ENCODE assay signal across 14 cellular contexts in genomic region chr5:50665091-50665490, GRCh38. TPM values are rescaled to one million over a fixed set of nuclear protein-coding genes. Genes with fewer than 3 reads are reported as not detected.
DNase-seq lines count a peak whose midpoint lies in the region; ATAC-seq and TF ChIP-seq lines count a peak whose summit lies in the region.
"Had no signal": no experiment of that assay in that cellular context is flagged by ENCODE, and none has a peak within 500 bp of the region (broad histone marks: within the 10 kb centered on the region; RNA-seq: fewer than 3 reads in every experiment).

No MANE protein-coding gene starts in this region.

- H3K4me3 ChIP-seq in lower lobe of right lung = no peak overlapping the region
- no peak overlapping the region for H3K4me3 ChIP-seq in upper lobe of right lung
- H3K4me3 ChIP-seq: SJSA1 had no signal

- POLR2A ChIA-PET in activated CD8-positive, alpha-beta T cell treated with anti-CD3 and anti-CD28 coated beads, Interleukin-2, amount 10 ng/mL, durations not matched to agents 7 days and 5 days (lab: Charles Lee) = interaction anchor here (0.6 to 3.1 kb wide), 5 partner anchors 30 to 224 kb away, joined by 3 to 29 read pairs (median 3); partner anchors contain the start of gene EMB

- DNase-seq in activated naive CD4-positive, alpha-beta T cell treated with anti-CD3 and anti-CD28 coated beads for 36 hours = no peak
- DNase-seq in activated naive CD4-positive, alpha-beta T cell treated with anti-CD3 and anti-CD28 coated beads, Interleukin-2, amount 50 U/mL, for 16 hours = no peak
- DNase-seq in activated CD8-positive, alpha-beta T cell treated with anti-CD3 and anti-CD28 coated beads, Interleukin-2, amount 10 ng/mL, durations not matched to agents 7 days and 5 days = no peak
- DNase-seq in lower lobe of right lung (no peak), upper lobe of right lung (no peak), NCI-H510A (lab: John Stamatoyannopoulos, UW) (no peak)
- DNase-seq: left ventricle myocardium superior, NCI-H1105, NCI-H524 treated with DMSO at 0.1 percent for 48 hours, sigmoid colon had no signal

- peak overlapping the region; percentile 92 for H3K4me3 Mint-ChIP-seq in activated naive CD4-positive, alpha-beta T cell treated with anti-CD3 and anti-CD28 coated beads for 36 hours
- H3K4me3 Mint-ChIP-seq in activated CD8-positive, alpha-beta T cell treated with anti-CD3 and anti-CD28 coated beads, Interleukin-2, amount 10 ng/mL, durations not matched to agents 7 days and 5 days = peak overlapping the region; percentile 99

- intact Hi-C loops in activated naive CD4-positive, alpha-beta T cell treated with anti-CD3 and anti-CD28 coated beads for 36 hours (cut with micrococcal nuclease) = no loop called here
- intact Hi-C loops in lower lobe of right lung (cut with DNase I) = no loop called here
- intact Hi-C loops in upper lobe of right lung (cut with DNase I) = no loop called here

- TF ChIP-seq CTCF in lower lobe of right lung (IDR thresholded peaks at IDR 0.05) (no peak), upper lobe of right lung (IDR thresholded peaks at IDR 0.05) (no peak)

- peaks cover 17% of the 10 kb centered on the region for H3K4me1 Mint-ChIP-seq in activated naive CD4-positive, alpha-beta T cell treated with anti-CD3 and anti-CD28 coated beads for 36 hours (ENCODE audit: low read depth)
- H3K4me1 Mint-ChIP-seq in activated CD8-positive, alpha-beta T cell treated with anti-CD3 and anti-CD28 coated beads, Interleukin-2, amount 10 ng/mL, durations not matched to agents 7 days and 5 days (ENCODE audit: low read depth) = peaks cover 47% of the 10 kb centered on the region

- H3K27me3 Mint-ChIP-seq in activated naive CD4-positive, alpha-beta T cell treated with anti-CD3 and anti-CD28 coated beads for 36 hours (ENCODE audit: low read depth) = no peaks in the 10 kb centered on the region
- no peaks in the 10 kb centered on the region for H3K27me3 Mint-ChIP-seq in activated CD8-positive, alpha-beta T cell treated with anti-CD3 and anti-CD28 coated beads, Interleukin-2, amount 10 ng/mL, durations not matched to agents 7 days and 5 days (ENCODE audit: low read depth)

- H3K36me3 ChIP-seq in lower lobe of right lung (no peaks in the 10 kb centered on the region), upper lobe of right lung (no peaks in the 10 kb centered on the region)
- H3K36me3 ChIP-seq: sigmoid colon had no signal

- H3K9me3 ChIP-seq in lower lobe of right lung = no peaks in the 10 kb centered on the region
- H3K9me3 ChIP-seq in upper lobe of right lung = no peaks in the 10 kb centered on the region
- H3K9me3 ChIP-seq: sigmoid colon, SJSA1 had no signal

- no peak overlapping the region for H3K27ac Mint-ChIP-seq in activated naive CD4-positive, alpha-beta T cell treated with anti-CD3 and anti-CD28 coated beads for 36 hours
- peak overlapping the region; percentile 99 for H3K27ac Mint-ChIP-seq in activated CD8-positive, alpha-beta T cell treated with anti-CD3 and anti-CD28 coated beads, Interleukin-2, amount 10 ng/mL, durations not matched to agents 7 days and 5 days

- CTCF ChIA-PET in activated naive CD4-positive, alpha-beta T cell treated with anti-CD3 and anti-CD28 coated beads for 36 hours (lab: Charles Lee) = no interaction called here
- CTCF ChIA-PET in activated CD8-positive, alpha-beta T cell treated with anti-CD3 and anti-CD28 coated beads, Interleukin-2, amount 10 ng/mL, durations not matched to agents 7 days and 5 days (lab: Charles Lee) = interaction anchor here (0.6 kb wide), 1 partner anchor 224 kb away, joined by 3 read pairs; the partner anchor contains the start of gene EMB

- H3K27ac ChIP-seq in lower lobe of right lung (peak overlapping the region; percentile 97), upper lobe of right lung (peak overlapping the region; percentile 99)
- H3K27ac ChIP-seq: SJSA1 had no signal

- H3K9me3 Mint-ChIP-seq in activated naive CD4-positive, alpha-beta T cell treated with anti-CD3 and anti-CD28 coated beads for 36 hours = peaks cover 5% of the 10 kb centered on the region
- peaks cover 6% of the 10 kb centered on the region for H3K9me3 Mint-ChIP-seq in activated CD8-positive, alpha-beta T cell treated with anti-CD3 and anti-CD28 coated beads, Interleukin-2, amount 10 ng/mL, durations not matched to agents 7 days and 5 days (ENCODE audit: insufficient read depth)

- peak; percentile 38 for ATAC-seq in activated CD8-positive, alpha-beta T cell treated with anti-CD3 and anti-CD28 coated beads, Interleukin-2, amount 10 ng/mL, durations not matched to agents 7 days and 5 days
- ATAC-seq in lower lobe of right lung = peak; percentile 46 to 50
- peak; percentile 38 for ATAC-seq in upper lobe of right lung
- no peak for ATAC-seq in HG03039 (IDR thresholded peaks at IDR 0.05; ENCODE audit: unreplicated experiment)
- no peak for ATAC-seq in HG03565 (IDR thresholded peaks at IDR 0.05; ENCODE audit: unreplicated experiment)
- ATAC-seq: foreskin keratinocyte, left ventricle myocardium superior had no signal

- no peaks in the 10 kb centered on the region for H3K27me3 ChIP-seq in lower lobe of right lung (ENCODE audit: low read depth)
- H3K27me3 ChIP-seq in upper lobe of right lung = no peaks in the 10 kb centered on the region
- H3K27me3 ChIP-seq: foreskin keratinocyte, sigmoid colon, SJSA1 had no signal

- H3K36me3 Mint-ChIP-seq in activated naive CD4-positive, alpha-beta T cell treated with anti-CD3 and anti-CD28 coated beads for 36 hours (ENCODE audit: low read depth) = peaks cover 7% of the 10 kb centered on the region
- peaks cover 25% of the 10 kb centered on the region for H3K36me3 Mint-ChIP-seq in activated CD8-positive, alpha-beta T cell treated with anti-CD3 and anti-CD28 coated beads, Interleukin-2, amount 10 ng/mL, durations not matched to agents 7 days and 5 days (ENCODE audit: low read depth)

- H3K4me1 ChIP-seq in lower lobe of right lung (peaks cover 42% of the 10 kb centered on the region), upper lobe of right lung (peaks cover 15% of the 10 kb centered on the region)
- H3K4me1 ChIP-seq: SJSA1 had no signal

RNA-seq across cellular contexts. Expression of gene PARP8, which starts 1.3 kb away (rescaled TPM):
- 10 to 100 TPM; 20.1 to 22.0 TPM for total RNA-seq in activated naive CD4-positive, alpha-beta T cell treated with anti-CD3 and anti-CD28 coated beads for 36 hours
- 10 to 100 TPM; 78.5 to 80.0 TPM for total RNA-seq in activated CD8-positive, alpha-beta T cell treated with anti-CD3 and anti-CD28 coated beads, Interleukin-2, amount 10 ng/mL, durations not matched to agents 7 days and 5 days
- total RNA-seq in lower lobe of right lung (54.6 TPM), upper lobe of right lung (52.3 TPM)

Comparison
In these comparisons a context has a peak if more than half of its experiments do, and no peak if none do; other contexts are left out.
1. ATAC-seq: peak in activated CD8-positive, alpha-beta T cell treated with anti-CD3 and anti-CD28 coated beads, Interleukin-2, amount 10 ng/mL, durations not matched to agents 7 days and 5 days (single experiment), lower lobe of right lung (2 of 2) and upper lobe of right lung (single experiment); none in HG03039 (single experiment) and HG03565 (single experiment).